Comparison of ENCODE assay signal across 1 cellular context in the genomic region with DNA sequence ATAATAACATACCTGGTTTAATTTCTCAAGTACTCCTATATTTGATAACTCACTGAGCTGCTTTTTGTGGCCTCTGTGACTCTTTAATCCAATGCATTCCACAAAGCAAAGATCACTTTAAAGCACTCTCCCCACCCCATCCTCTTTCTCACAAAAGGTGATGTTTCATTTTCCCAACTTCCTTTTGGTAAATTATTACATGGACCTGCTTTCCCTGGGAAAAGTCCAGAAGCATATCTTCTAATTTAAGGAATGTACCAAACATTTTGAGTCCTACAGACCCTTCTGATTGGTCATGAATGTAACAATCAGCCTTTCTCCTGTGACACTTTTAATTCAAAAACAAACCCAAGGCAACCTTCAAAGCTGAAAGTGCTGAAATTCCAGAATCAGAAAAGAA.
A peak's percentile ranks its signal among the peaks of the same experiment; 100 is the strongest.
TF ChIP-seq lines count a peak whose summit lies in the region.

No MANE protein-coding gene starts in this region.

TF ChIP-seq in HepG2, 621 proteins besides CTCF, POLR2A, EP300 and RAD21 (continued from another document):
- TF ChIP-seq, protein P1, sequence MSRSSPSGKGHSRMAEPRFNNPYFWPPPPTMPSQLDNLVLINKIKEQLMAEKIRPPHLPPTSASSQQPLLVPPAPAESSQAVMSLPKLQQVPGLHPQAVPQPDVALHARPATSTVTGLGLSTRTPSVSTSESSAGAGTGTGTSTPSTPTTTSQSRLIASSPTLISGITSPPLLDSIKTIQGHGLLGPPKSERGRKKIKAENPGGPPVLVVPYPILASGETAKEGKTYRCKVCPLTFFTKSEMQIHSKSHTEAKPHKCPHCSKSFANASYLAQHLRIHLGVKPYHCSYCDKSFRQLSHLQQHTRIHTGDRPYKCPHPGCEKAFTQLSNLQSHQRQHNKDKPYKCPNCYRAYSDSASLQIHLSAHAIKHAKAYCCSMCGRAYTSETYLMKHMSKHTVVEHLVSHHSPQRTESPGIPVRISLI (CRISPR knock-in tag; IDR thresholded peaks at IDR 0.05; ENCODE audit: borderline replicate concordance): peak; percentile 16; the same call in 1 of the 2 replicates
- no peak for TF ChIP-seq TBP (CRISPR knock-in tag; IDR thresholded peaks at IDR 0.05)
